Comparison of ENCODE assay signal across 15 cellular contexts in the genomic region with DNA sequence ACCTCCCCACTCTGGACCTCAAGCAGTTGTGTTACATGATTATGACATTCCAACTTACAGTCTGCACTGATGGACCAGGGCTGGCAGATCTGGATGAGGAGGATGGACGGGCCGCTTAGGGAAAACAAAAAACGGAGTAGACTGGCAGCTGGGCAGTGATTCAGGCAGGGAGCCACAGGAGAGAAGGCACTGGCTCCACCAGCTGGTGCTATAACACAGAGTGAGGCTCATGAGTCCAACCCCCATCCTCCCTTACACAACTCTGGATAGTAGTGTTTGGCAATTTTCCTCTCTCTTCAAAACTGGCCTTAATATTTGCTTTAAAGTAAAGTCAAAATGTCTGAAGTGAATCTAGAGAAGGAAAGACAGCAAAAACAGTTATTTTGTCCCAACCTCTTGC. TPM values are rescaled to one million over a fixed set of nuclear protein-coding genes. Genes with fewer than 3 reads are reported as not detected.
DNase-seq lines count a peak whose midpoint lies in the region; ATAC-seq and TF ChIP-seq lines count a peak whose summit lies in the region.
"Had no signal": no experiment of that assay in that cellular context is flagged by ENCODE, and none has a peak within 500 bp of the region (broad histone marks: within the 10 kb centered on the region; RNA-seq: fewer than 3 reads in every experiment).

No MANE protein-coding gene starts in this region.

- H3K36me3 ChIP-seq in mucosa of descending colon (ENCODE audit: low read depth): no peaks in the 10 kb centered on the region
- H3K36me3 ChIP-seq: SJSA1 had no signal

- H3K4me3 ChIP-seq in mucosa of descending colon: no peak overlapping the region
- H3K4me3 ChIP-seq: lung, SJSA1 had no signal

- DNase-seq in ACHN (peak; percentile 51), NCI-H446 (lab: John Stamatoyannopoulos, UW) (peak; percentile 22 to 82), fibroblast of gingiva (ENCODE audit: low read depth) (peak; percentile 15), mucosa of descending colon (no peak), NCI-H1105 (lab: John Stamatoyannopoulos, UW) (no peak), NCI-H1436 (lab: John Stamatoyannopoulos, UW) (no peak), T-helper 9 cell (no peak)
- DNase-seq: activated naive CD8-positive, alpha-beta T cell treated with anti-CD3 and anti-CD28 coated beads, Interleukin-2, amount 10 ng/mL, durations not matched to agents 7 days and 5 days; DND-41; NCI-H1417; NCI-H526 treated with DMSO at 0.1 percent for 48 hours; stimulated activated CD4-positive, alpha-beta T cell treated with anti-CD3 and anti-CD28 coated beads, Interleukin-1b, Interleukin-23, amount 100 ng/mL, for 48 hours had no signal

- TF ChIP-seq CTCF in mucosa of descending colon (IDR thresholded peaks at IDR 0.05): no peak

- ATAC-seq in mucosa of descending colon (peak; percentile 60), HG03159 (IDR thresholded peaks at IDR 0.05; ENCODE audit: unreplicated experiment) (no peak)

- H3K9me3 ChIP-seq in mucosa of descending colon: no peaks in the 10 kb centered on the region
- H3K9me3 ChIP-seq: SJSA1 had no signal

- H3K4me1 ChIP-seq in mucosa of descending colon (ENCODE audit: low read depth): no peaks in the 10 kb centered on the region

- in situ Hi-C loops in ACHN (cut with HindIII; ENCODE audit: low pct_ligation_motif_present, low pct_unique_long_range_greater_than_20kb, low sequenced_read_pairs): no loop called here

- intact Hi-C loops in mucosa of descending colon (cut with DNase I, micrococcal nuclease): no loop called here

RNA-seq across cellular contexts. Expression of gene RIC8B, which starts 9.7 kb away (rescaled TPM):
- 10 to 100 TPM; 13.3 to 25.3 (median 15.2) TPM for total RNA-seq in mucosa of descending colon

Comparison
In these comparisons a context has a peak if more than half of its experiments do, and no peak if none do; other contexts are left out.
1. DNase-seq: peak in ACHN (single experiment), NCI-H446 (2 of 2) and fibroblast of gingiva (single experiment); none in mucosa of descending colon (0 of 3), NCI-H1105 (single experiment), NCI-H1436 (single experiment) and T-helper 9 cell (single experiment).